2 cellular contexts compared by ENCODE assay signal in the genomic region with DNA sequence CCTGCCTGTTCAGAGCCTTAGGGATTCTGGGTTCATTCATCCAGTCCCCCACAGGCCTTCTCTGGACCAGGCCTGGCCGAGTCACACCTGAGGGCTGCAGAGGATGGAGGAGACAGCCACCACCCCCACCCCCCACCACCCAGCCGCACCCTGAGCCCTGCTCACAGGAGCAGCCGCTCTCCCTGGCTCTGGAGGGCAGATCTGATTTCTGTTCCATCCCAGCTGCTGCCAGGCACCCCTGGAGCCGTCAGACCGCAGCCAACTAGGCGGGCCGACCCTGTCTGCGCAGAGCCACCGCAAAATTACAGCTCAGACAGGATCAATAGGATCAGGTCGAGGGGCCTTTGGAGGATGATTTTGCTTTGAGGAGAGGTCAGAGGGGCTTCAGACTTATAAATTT.
TF ChIP-seq lines count a peak whose summit lies in the region.

No MANE protein-coding gene starts in this region.

TF ChIP-seq in liver, 16 proteins besides CTCF, POLR2A, EP300 and RAD21:
- TF ChIP-seq RXRA (IDR thresholded peaks at IDR 0.05) (no peak), GABPA (IDR thresholded peaks at IDR 0.05 in 1 of 2, conservative IDR thresholded peaks at IDR 0.05 in 1 of 2) (no peak), FOXA2 (IDR thresholded peaks at IDR 0.05) (no peak), TAF1 (conservative IDR thresholded peaks at IDR 0.05) (no peak), FOXA1 (IDR thresholded peaks at IDR 0.05) (no peak), YY1 (IDR thresholded peaks at IDR 0.05) (no peak), JUND (IDR thresholded peaks at IDR 0.05) (no peak), HNF4A (conservative IDR thresholded peaks at IDR 0.05) (no peak), EGR1 (IDR thresholded peaks at IDR 0.05; ENCODE audit: low read depth in 2 of 2) (no peak), SP1 (IDR thresholded peaks at IDR 0.05) (no peak)
- TF ChIP-seq, protein P1, sequence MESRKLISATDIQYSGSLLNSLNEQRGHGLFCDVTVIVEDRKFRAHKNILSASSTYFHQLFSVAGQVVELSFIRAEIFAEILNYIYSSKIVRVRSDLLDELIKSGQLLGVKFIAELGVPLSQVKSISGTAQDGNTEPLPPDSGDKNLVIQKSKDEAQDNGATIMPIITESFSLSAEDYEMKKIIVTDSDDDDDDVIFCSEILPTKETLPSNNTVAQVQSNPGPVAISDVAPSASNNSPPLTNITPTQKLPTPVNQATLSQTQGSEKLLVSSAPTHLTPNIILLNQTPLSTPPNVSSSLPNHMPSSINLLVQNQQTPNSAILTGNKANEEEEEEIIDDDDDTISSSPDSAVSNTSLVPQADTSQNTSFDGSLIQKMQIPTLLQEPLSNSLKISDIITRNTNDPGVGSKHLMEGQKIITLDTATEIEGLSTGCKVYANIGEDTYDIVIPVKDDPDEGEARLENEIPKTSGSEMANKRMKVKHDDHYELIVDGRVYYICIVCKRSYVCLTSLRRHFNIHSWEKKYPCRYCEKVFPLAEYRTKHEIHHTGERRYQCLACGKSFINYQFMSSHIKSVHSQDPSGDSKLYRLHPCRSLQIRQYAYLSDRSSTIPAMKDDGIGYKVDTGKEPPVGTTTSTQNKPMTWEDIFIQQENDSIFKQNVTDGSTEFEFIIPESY (IDR thresholded peaks at IDR 0.05), result no peak
- TF ChIP-seq, protein P2, sequence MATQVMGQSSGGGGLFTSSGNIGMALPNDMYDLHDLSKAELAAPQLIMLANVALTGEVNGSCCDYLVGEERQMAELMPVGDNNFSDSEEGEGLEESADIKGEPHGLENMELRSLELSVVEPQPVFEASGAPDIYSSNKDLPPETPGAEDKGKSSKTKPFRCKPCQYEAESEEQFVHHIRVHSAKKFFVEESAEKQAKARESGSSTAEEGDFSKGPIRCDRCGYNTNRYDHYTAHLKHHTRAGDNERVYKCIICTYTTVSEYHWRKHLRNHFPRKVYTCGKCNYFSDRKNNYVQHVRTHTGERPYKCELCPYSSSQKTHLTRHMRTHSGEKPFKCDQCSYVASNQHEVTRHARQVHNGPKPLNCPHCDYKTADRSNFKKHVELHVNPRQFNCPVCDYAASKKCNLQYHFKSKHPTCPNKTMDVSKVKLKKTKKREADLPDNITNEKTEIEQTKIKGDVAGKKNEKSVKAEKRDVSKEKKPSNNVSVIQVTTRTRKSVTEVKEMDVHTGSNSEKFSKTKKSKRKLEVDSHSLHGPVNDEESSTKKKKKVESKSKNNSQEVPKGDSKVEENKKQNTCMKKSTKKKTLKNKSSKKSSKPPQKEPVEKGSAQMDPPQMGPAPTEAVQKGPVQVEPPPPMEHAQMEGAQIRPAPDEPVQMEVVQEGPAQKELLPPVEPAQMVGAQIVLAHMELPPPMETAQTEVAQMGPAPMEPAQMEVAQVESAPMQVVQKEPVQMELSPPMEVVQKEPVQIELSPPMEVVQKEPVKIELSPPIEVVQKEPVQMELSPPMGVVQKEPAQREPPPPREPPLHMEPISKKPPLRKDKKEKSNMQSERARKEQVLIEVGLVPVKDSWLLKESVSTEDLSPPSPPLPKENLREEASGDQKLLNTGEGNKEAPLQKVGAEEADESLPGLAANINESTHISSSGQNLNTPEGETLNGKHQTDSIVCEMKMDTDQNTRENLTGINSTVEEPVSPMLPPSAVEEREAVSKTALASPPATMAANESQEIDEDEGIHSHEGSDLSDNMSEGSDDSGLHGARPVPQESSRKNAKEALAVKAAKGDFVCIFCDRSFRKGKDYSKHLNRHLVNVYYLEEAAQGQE (IDR thresholded peaks at IDR 0.05), result no peak
- TF ChIP-seq, protein P3, sequence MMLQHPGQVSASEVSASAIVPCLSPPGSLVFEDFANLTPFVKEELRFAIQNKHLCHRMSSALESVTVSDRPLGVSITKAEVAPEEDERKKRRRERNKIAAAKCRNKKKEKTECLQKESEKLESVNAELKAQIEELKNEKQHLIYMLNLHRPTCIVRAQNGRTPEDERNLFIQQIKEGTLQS (IDR thresholded peaks at IDR 0.05), result no peak

TF ChIP-seq in HepG2, 621 proteins besides CTCF, POLR2A, EP300 and RAD21:
- no peak for TF ChIP-seq KDM5B (CRISPR knock-in tag; IDR thresholded peaks at IDR 0.05; ENCODE audit: borderline replicate concordance)
- TF ChIP-seq TBP (CRISPR knock-in tag; IDR thresholded peaks at IDR 0.05), result no peak
- TF ChIP-seq RELA (CRISPR knock-in tag; IDR thresholded peaks at IDR 0.05), result no peak
- TF ChIP-seq HOXA9 (CRISPR knock-in tag; IDR thresholded peaks at IDR 0.05; ENCODE audit: borderline replicate concordance), result no peak
- TF ChIP-seq, protein P4, sequence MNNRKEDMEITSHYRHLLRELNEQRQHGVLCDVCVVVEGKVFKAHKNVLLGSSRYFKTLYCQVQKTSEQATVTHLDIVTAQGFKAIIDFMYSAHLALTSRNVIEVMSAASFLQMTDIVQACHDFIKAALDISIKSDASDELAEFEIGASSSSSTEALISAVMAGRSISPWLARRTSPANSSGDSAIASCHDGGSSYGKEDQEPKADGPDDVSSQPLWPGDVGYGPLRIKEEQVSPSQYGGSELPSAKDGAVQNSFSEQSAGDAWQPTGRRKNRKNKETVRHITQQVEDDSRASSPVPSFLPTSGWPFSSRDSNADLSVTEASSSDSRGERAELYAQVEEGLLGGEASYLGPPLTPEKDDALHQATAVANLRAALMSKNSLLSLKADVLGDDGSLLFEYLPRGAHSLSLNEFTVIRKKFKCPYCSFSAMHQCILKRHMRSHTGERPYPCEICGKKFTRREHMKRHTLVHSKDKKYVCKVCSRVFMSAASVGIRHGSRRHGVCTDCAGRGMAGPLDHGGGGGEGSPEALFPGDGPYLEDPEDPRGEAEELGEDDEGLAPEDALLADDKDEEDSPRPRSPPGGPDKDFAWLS (CRISPR knock-in tag; IDR thresholded peaks at IDR 0.05; ENCODE audit: borderline replicate concordance), result no peak
- TF ChIP-seq, protein P5, sequence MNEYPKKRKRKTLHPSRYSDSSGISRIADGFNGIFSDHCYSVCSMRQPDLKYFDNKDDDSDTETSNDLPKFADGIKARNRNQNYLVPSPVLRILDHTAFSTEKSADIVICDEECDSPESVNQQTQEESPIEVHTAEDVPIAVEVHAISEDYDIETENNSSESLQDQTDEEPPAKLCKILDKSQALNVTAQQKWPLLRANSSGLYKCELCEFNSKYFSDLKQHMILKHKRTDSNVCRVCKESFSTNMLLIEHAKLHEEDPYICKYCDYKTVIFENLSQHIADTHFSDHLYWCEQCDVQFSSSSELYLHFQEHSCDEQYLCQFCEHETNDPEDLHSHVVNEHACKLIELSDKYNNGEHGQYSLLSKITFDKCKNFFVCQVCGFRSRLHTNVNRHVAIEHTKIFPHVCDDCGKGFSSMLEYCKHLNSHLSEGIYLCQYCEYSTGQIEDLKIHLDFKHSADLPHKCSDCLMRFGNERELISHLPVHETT (CRISPR knock-in tag; conservative IDR thresholded peaks at IDR 0.05), result no peak
- no peak for TF ChIP-seq ZNF432 (CRISPR knock-in tag; IDR thresholded peaks at IDR 0.05; ENCODE audit: borderline replicate concordance)
- TF ChIP-seq NFATC3 (CRISPR knock-in tag; IDR thresholded peaks at IDR 0.05), result no peak
- TF ChIP-seq, protein P6, sequence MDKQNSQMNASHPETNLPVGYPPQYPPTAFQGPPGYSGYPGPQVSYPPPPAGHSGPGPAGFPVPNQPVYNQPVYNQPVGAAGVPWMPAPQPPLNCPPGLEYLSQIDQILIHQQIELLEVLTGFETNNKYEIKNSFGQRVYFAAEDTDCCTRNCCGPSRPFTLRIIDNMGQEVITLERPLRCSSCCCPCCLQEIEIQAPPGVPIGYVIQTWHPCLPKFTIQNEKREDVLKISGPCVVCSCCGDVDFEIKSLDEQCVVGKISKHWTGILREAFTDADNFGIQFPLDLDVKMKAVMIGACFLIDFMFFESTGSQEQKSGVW (CRISPR knock-in tag; IDR thresholded peaks at IDR 0.05; ENCODE audit: borderline replicate concordance), result no peak
- no peak for TF ChIP-seq JARID2 (CRISPR knock-in tag; IDR thresholded peaks at IDR 0.05; ENCODE audit: insufficient replicate concordance)
- no peak for TF ChIP-seq NFE2L1 (CRISPR knock-in tag; IDR thresholded peaks at IDR 0.05; ENCODE audit: borderline replicate concordance)
- no peak for TF ChIP-seq TGIF2 (CRISPR knock-in tag; IDR thresholded peaks at IDR 0.05)
- no peak for TF ChIP-seq ZNF30 (CRISPR knock-in tag; IDR thresholded peaks at IDR 0.05)
- TF ChIP-seq, protein P7, sequence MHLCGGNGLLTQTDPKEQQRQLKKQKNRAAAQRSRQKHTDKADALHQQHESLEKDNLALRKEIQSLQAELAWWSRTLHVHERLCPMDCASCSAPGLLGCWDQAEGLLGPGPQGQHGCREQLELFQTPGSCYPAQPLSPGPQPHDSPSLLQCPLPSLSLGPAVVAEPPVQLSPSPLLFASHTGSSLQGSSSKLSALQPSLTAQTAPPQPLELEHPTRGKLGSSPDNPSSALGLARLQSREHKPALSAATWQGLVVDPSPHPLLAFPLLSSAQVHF (CRISPR knock-in tag; IDR thresholded peaks at IDR 0.05), result no peak
- TF ChIP-seq ZMYM2 (CRISPR knock-in tag; IDR thresholded peaks at IDR 0.05), result no peak
- no peak for TF ChIP-seq REXO4 (CRISPR knock-in tag; IDR thresholded peaks at IDR 0.05; ENCODE audit: borderline replicate concordance)
- no peak for TF ChIP-seq ZNF256 (CRISPR knock-in tag; conservative IDR thresholded peaks at IDR 0.05)
- no peak for TF ChIP-seq ZSCAN22 (CRISPR knock-in tag; IDR thresholded peaks at IDR 0.05)
- no peak for TF ChIP-seq GABPB1 (CRISPR knock-in tag; IDR thresholded peaks at IDR 0.05)
- no peak for TF ChIP-seq HNRNPL (IDR thresholded peaks at IDR 0.05; ENCODE audit: low read depth, low read length)
